In genomic region chr5:129909225-129909624, GRCh38 we compare ENCODE assay signal across 34 cellular contexts. TPM values are rescaled to one million over a fixed set of nuclear protein-coding genes. Genes with fewer than 3 reads are reported as not detected.
A peak's percentile ranks its signal among the peaks of the same experiment; 100 is the strongest.
DNase-seq lines count a peak whose midpoint lies in the region; ATAC-seq, FAIRE-seq and TF ChIP-seq lines count a peak whose summit lies in the region.
"Had no signal": no experiment of that assay in that cellular context is flagged by ENCODE, and none has a peak within 500 bp of the region (broad histone marks: within the 10 kb centered on the region; RNA-seq: fewer than 3 reads in every experiment).

No MANE protein-coding gene starts in this region.

- intact Hi-C loops in cardiac septum (cut with DNase I) (loop anchor here (10.0 kb wide), 2 partner anchors 1256 to 1506 kb away; partner anchors contain the start of gene HINT1), MCF 10A (cut with micrococcal nuclease) (loop anchor here (10.0 kb wide), 1 partner anchor 636 kb away; no protein-coding TSS in a partner anchor), sigmoid colon (cut with DNase I) (loop anchor here (10.0 kb wide), 1 partner anchor 1206 kb away; no protein-coding TSS in a partner anchor)

- no peak overlapping the region for H3K4me3 ChIP-seq in sigmoid colon
- H3K4me3 ChIP-seq: breast epithelium, colonic mucosa, esophagus muscularis mucosa, gastrocnemius medialis, GM23338, K562, right lobe of liver, stomach had no signal

- TF ChIP-seq EP300 in sigmoid colon (IDR thresholded peaks at IDR 0.05): no peak

- no peak overlapping the region for H3K27ac ChIP-seq in sigmoid colon
- H3K27ac ChIP-seq: breast epithelium, colonic mucosa, esophagus muscularis mucosa, gastrocnemius medialis, parathyroid adenoma, right lobe of liver, stomach, VCaP had no signal

- no peaks in the 10 kb centered on the region for H3K9me3 Mint-ChIP-seq in activated naive CD8-positive, alpha-beta T cell treated with anti-CD3 and anti-CD28 coated beads, Interleukin-2, amount 50 U/mL, for 24 hours
- H3K9me3 Mint-ChIP-seq in MCF 10A (ENCODE audit: unreplicated experiment): no peaks in the 10 kb centered on the region
- H3K9me3 Mint-ChIP-seq: activated T-cell treated with anti-CD3 and anti-CD28 coated beads, Interleukin-2, amount 50 U/mL, for 4 hours; GM23338; HFFc6; nephron; T-helper 2 cell treated with Interferon-gamma antibody and Interleukin-4, amounts not matched to agents 5 μg/mL and 100 μg/mL, for 36 hours had no signal

- H3K27me3 Mint-ChIP-seq in activated naive CD8-positive, alpha-beta T cell treated with anti-CD3 and anti-CD28 coated beads, Interleukin-2, amount 50 U/mL, for 24 hours: peaks cover 24% of the 10 kb centered on the region
- H3K27me3 Mint-ChIP-seq in MCF 10A (ENCODE audit: insufficient read depth, unreplicated experiment): peaks cover 15% of the 10 kb centered on the region

- peak; percentile 18 for FAIRE-seq in endometrium (lab: Jason Lieb, UNC)
- FAIRE-seq: GM18507, K562 had no signal

- TF ChIP-seq CTCF in MCF 10A (IDR thresholded peaks at IDR 0.05; ENCODE audit: unreplicated experiment): no peak
- TF ChIP-seq CTCF in sigmoid colon (IDR thresholded peaks at IDR 0.05): no peak

- H3K4me3 Mint-ChIP-seq in activated naive CD8-positive, alpha-beta T cell treated with anti-CD3 and anti-CD28 coated beads, Interleukin-2, amount 50 U/mL, for 24 hours: no peak overlapping the region
- H3K4me3 Mint-ChIP-seq in MCF 10A (ENCODE audit: unreplicated experiment): no peak overlapping the region
- H3K4me3 Mint-ChIP-seq: activated T-cell treated with anti-CD3 and anti-CD28 coated beads, Interleukin-2, amount 50 U/mL, for 4 hours; CD4-positive, alpha-beta memory T cell; GM23338; HFFc6; nephron; T-helper 2 cell treated with Interferon-gamma antibody and Interleukin-4, amounts not matched to agents 5 μg/mL and 100 μg/mL, for 36 hours had no signal

- POLR2A ChIA-PET in MCF 10A (lab: Yijun Ruan, JAX): interaction anchor here (0.8 to 1.4 kb wide), 2 partner anchors 9 to 36 kb away, joined by 3 to 4 read pairs; no protein-coding TSS in a partner anchor

- peak; percentile 36 for ATAC-seq in GM18511 (IDR thresholded peaks at IDR 0.05; ENCODE audit: unreplicated experiment)
- peak; percentile 46 for ATAC-seq in GM21619 (IDR thresholded peaks at IDR 0.05; ENCODE audit: unreplicated experiment)
- ATAC-seq in HG03378 (IDR thresholded peaks at IDR 0.05; ENCODE audit: unreplicated experiment): peak; percentile 69
- ATAC-seq in activated naive CD8-positive, alpha-beta T cell treated with anti-CD3 and anti-CD28 coated beads, Interleukin-2, amount 50 U/mL, for 24 hours: no peak
- ATAC-seq: activated T-cell treated with anti-CD3 and anti-CD28 coated beads, Interleukin-2, amount 50 U/mL, for 4 hours; gastrocnemius medialis; GM23338; K562; left ventricle myocardium superior; right lobe of liver had no signal

- BruUV-seq in MCF 10A (replicated peaks; lab: Mats Ljungman, UMichigan): no TSS peak

- WGBS in sigmoid colon, 2 donors: 84 to 85% methylated on average over 1 of the region's 1 CpG

- no peaks in the 10 kb centered on the region for H3K36me3 ChIP-seq in sigmoid colon
- H3K36me3 ChIP-seq: breast epithelium, colonic mucosa, esophagus muscularis mucosa, gastrocnemius medialis, right lobe of liver, stomach had no signal

- H3K27ac Mint-ChIP-seq in activated naive CD8-positive, alpha-beta T cell treated with anti-CD3 and anti-CD28 coated beads, Interleukin-2, amount 50 U/mL, for 24 hours: no peak overlapping the region
- H3K27ac Mint-ChIP-seq in MCF 10A (ENCODE audit: low read depth, unreplicated experiment): no peak overlapping the region
- H3K27ac Mint-ChIP-seq: CD4-positive, alpha-beta memory T cell; GM23338; HFFc6; nephron; T-helper 2 cell treated with Interferon-gamma antibody and Interleukin-4, amounts not matched to agents 5 μg/mL and 100 μg/mL, for 36 hours had no signal

- no peak for DNase-seq in activated naive CD8-positive, alpha-beta T cell treated with anti-CD3 and anti-CD28 coated beads, Interleukin-2, amount 50 U/mL, for 24 hours
- DNase-seq in cardiac septum (ENCODE audit: low spot score) (no peak), MCF 10A (ENCODE audit: unreplicated experiment) (no peak), sigmoid colon (no peak)
- DNase-seq: activated CD4-positive, alpha-beta T cell treated with anti-CD3 and anti-CD28 coated beads for 48 hours; activated naive CD4-positive, alpha-beta T cell; activated T-cell treated with anti-CD3 and anti-CD28 coated beads, Interleukin-2, amount 50 U/mL, for 4 hours; AML-193; amniotic stem cell; CD4-positive, alpha-beta memory T cell; colonic mucosa; DMS 273 treated with DMSO at 0.1 percent for 48 hours; gastrocnemius medialis; HFFc6; hippocampal formation; left ventricle myocardium superior; NCI-H1436; right lobe of liver; stomach; trophoblast cell had no signal

- peaks cover 8% of the 10 kb centered on the region for H3K4me1 Mint-ChIP-seq in activated naive CD8-positive, alpha-beta T cell treated with anti-CD3 and anti-CD28 coated beads, Interleukin-2, amount 50 U/mL, for 24 hours
- peaks cover 18% of the 10 kb centered on the region for H3K4me1 Mint-ChIP-seq in MCF 10A (ENCODE audit: insufficient read depth, unreplicated experiment)

- CTCF ChIA-PET in MCF 10A (lab: Yijun Ruan, JAX): interaction anchor here (1.0 to 1.1 kb wide), 2 partner anchors 10 to 30 kb away, joined by 3 to 5 read pairs; no protein-coding TSS in a partner anchor

- H3K4me1 ChIP-seq in sigmoid colon: peaks cover 0 to 33% (median 20%) of the 10 kb centered on the region in 4 donors

- H3K36me3 Mint-ChIP-seq in activated naive CD8-positive, alpha-beta T cell treated with anti-CD3 and anti-CD28 coated beads, Interleukin-2, amount 50 U/mL, for 24 hours (ENCODE audit: low read depth): no peaks in the 10 kb centered on the region
- no peaks in the 10 kb centered on the region for H3K36me3 Mint-ChIP-seq in MCF 10A (ENCODE audit: insufficient read depth, unreplicated experiment)
- H3K36me3 Mint-ChIP-seq: CD4-positive, alpha-beta memory T cell had no signal

- H3K9me3 ChIP-seq in sigmoid colon: no peaks in the 10 kb centered on the region
- H3K9me3 ChIP-seq: breast epithelium, colonic mucosa, esophagus muscularis mucosa, gastrocnemius medialis, right lobe of liver, stomach had no signal

- TF ChIP-seq POLR2A in sigmoid colon (IDR thresholded peaks at IDR 0.05): no peak

- peaks cover 0 to 23% (median 0%) of the 10 kb centered on the region in 3 donors for H3K27me3 ChIP-seq in sigmoid colon
- H3K27me3 ChIP-seq: breast epithelium, right lobe of liver had no signal

RNA-seq across cellular contexts. Expression of gene CHSY3, which starts 5.0 kb away (rescaled TPM):
- total RNA-seq in cardiac septum (3.1 TPM), MCF 10A (2022) (0.82 and 1.2 TPM in 2 replicates), sigmoid colon (1 to 10 TPM in 3 of 4 donors, under 1 TPM in 1; 0.99 to 3.3 (median 2.3) TPM)
- polyA plus RNA-seq in sigmoid colon: under 1 TPM in 2 of 3 donors, not detected in 1; under 0.01 to 0.50 TPM
- total RNA-seq: activated T-cell treated with anti-CD3 and anti-CD28 coated beads, Interleukin-2, amount 50 U/mL, for 4 hours; CD4-positive, alpha-beta memory T cell; K562; OCI-LY7 had no signal
- polyA plus RNA-seq: CD4-positive, alpha-beta memory T cell had no signal
